In the genomic region with DNA sequence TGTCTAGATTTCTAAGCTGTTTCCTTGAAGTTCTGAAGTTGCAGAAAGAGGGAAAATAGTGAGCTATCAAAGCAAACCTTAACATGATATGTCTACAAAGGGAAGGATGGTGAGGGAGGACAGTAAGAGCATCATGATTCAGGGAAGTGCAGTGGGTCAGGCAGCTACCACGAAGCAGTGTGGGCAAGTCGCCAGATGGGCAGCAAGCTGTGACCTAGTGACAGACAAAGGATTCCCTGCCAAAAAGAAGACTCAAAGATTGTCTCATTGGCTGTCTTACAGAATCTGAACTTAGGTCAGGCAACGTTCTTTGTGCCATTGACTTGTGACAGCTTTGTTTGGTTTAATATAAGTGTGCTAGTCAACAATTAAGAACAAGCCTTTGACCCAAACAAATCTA, we compare ENCODE assay signal across 15 cellular contexts.
"Had no signal": no experiment of that assay in that cellular context is flagged by ENCODE, and none has a peak within 500 bp of the region (broad histone marks: within the 10 kb centered on the region; RNA-seq: fewer than 3 reads in every experiment).

No MANE protein-coding gene starts in this region.

- DNase-seq: activated CD4-positive, alpha-beta T cell treated with anti-CD3 and anti-CD28 coated beads, Interleukin-2, amount 50 U/mL, for 48 hours; activated CD4-positive, CD25-positive, alpha-beta regulatory T cell treated with anti-CD3 and anti-CD28 coated beads, Interleukin-2, amount 50 U/mL, for 72 hours; activated CD8-positive, alpha-beta memory T cell treated with anti-CD3 and anti-CD28 coated beads, Interleukin-2, amount 10 ng/mL, durations not matched to agents 7 days and 5 days; activated effector memory CD4-positive, alpha-beta T cell treated with anti-CD3 and anti-CD28 coated beads, Interleukin-2, amount 50 U/mL, for 16 hours; activated T-cell treated with anti-CD3 and anti-CD28 coated beads, Interleukin-2, amount 50 U/mL, for 24 hours; dermis blood vessel endothelial cell; erythroblast; glutamatergic neuron; ovary; stimulated activated CD4-positive, alpha-beta T cell treated with anti-CD3 and anti-CD28 coated beads, Interleukin-15, amount 100 ng/mL, for 24 hours; stimulated activated CD4-positive, alpha-beta T cell treated with anti-CD3 and anti-CD28 coated beads, Interleukin-4, amount 100 ng/mL, for 24 hours; stimulated activated naive CD8-positive, alpha-beta T cell treated with anti-CD3 and anti-CD28 coated beads, Interleukin-15, amount 100 ng/mL, for 72 hours; testis had no signal

- H3K9me3 ChIP-seq: ovary, testis had no signal

- ATAC-seq: activated CD8-positive, alpha-beta memory T cell treated with anti-CD3 and anti-CD28 coated beads, Interleukin-2, amount 10 ng/mL, durations not matched to agents 7 days and 5 days; activated naive CD4-positive, alpha-beta T cell treated with anti-CD3 and anti-CD28 coated beads, Interleukin-2, amount 50 U/mL, for 72 hours; stimulated activated naive CD8-positive, alpha-beta T cell treated with anti-CD3 and anti-CD28 coated beads, Interleukin-15, amount 100 ng/mL, for 72 hours had no signal

- H3K27ac ChIP-seq: neural progenitor cell, ovary, testis had no signal

- H3K9ac ChIP-seq: neural progenitor cell had no signal

- H3K4me2 ChIP-seq: neural progenitor cell had no signal

- H3K27me3 ChIP-seq: neural progenitor cell, ovary, testis had no signal

- H3K36me3 ChIP-seq: neural progenitor cell, ovary had no signal

- H3K4me1 ChIP-seq: testis had no signal

- H3K4me3 ChIP-seq: neural progenitor cell, ovary, testis had no signal
